1 cellular context compared by ENCODE assay signal in the genomic region with DNA sequence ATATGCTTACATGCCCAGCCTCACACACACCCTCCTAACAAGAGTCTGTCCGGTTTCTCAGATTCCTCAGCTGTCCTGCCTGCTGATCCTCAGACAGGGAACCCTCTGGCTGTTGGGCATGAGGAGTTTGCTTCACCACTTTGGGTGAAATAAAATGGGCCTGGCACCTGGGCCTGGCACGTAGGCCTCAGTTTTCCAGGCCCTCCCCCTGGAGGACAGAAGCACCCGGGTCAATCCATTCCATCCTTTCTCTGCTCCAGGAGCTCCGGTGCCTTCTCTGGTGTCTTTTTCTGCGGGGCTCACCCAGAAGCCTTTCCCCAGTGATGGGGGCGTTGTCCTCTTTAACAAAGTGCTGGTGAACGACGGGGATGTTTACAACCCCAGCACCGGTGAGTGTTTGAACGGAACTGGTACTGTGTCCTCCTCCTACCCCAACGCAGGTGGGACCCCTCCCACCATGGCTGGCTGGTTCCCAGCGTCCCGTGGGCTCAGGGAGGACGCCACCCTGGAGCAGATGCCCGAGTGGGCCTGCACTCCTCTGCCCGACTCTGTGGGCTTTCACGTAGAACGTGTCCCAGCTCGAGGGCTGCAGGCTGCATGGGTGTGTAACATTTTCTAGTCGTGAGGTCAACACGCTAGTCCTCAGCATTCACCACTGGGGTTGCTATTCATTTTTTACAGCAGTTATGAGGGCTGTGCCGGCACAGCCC.
TF ChIP-seq lines count a peak whose summit lies in the region.

No MANE protein-coding gene starts in this region.

TF ChIP-seq in SK-N-SH, 30 proteins besides CTCF, POLR2A, EP300 and RAD21 (continued from another document):
- TF ChIP-seq, protein P1, sequence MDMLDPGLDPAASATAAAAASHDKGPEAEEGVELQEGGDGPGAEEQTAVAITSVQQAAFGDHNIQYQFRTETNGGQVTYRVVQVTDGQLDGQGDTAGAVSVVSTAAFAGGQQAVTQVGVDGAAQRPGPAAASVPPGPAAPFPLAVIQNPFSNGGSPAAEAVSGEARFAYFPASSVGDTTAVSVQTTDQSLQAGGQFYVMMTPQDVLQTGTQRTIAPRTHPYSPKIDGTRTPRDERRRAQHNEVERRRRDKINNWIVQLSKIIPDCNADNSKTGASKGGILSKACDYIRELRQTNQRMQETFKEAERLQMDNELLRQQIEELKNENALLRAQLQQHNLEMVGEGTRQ (IDR thresholded peaks at IDR 0.05; ENCODE audit: borderline replicate concordance, low read depth, low read length) = no peak
- TF ChIP-seq, protein P2, sequence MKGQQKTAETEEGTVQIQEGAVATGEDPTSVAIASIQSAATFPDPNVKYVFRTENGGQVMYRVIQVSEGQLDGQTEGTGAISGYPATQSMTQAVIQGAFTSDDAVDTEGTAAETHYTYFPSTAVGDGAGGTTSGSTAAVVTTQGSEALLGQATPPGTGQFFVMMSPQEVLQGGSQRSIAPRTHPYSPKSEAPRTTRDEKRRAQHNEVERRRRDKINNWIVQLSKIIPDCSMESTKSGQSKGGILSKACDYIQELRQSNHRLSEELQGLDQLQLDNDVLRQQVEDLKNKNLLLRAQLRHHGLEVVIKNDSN (IDR thresholded peaks at IDR 0.05; ENCODE audit: borderline replicate concordance, low read depth) = no peak
- no peak for TF ChIP-seq RFX5 (IDR thresholded peaks at IDR 0.05; ENCODE audit: low read length)
- no peak for TF ChIP-seq FOXJ3 (CRISPR knock-in tag; IDR thresholded peaks at IDR 0.05)
- no peak for TF ChIP-seq POLR2AphosphoS5 (IDR thresholded peaks at IDR 0.05; ENCODE audit: low read depth, low read length)
- TF ChIP-seq, protein P3, sequence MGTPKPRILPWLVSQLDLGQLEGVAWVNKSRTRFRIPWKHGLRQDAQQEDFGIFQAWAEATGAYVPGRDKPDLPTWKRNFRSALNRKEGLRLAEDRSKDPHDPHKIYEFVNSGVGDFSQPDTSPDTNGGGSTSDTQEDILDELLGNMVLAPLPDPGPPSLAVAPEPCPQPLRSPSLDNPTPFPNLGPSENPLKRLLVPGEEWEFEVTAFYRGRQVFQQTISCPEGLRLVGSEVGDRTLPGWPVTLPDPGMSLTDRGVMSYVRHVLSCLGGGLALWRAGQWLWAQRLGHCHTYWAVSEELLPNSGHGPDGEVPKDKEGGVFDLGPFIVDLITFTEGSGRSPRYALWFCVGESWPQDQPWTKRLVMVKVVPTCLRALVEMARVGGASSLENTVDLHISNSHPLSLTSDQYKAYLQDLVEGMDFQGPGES (IDR thresholded peaks at IDR 0.05; ENCODE audit: low read depth, low read length) = no peak
- TF ChIP-seq CHD2 (IDR thresholded peaks at IDR 0.05; ENCODE audit: low read length, partially characterized antibody) = no peak
- TF ChIP-seq TAF1 (IDR thresholded peaks at IDR 0.05; ENCODE audit: borderline replicate concordance, low read depth, low read length) = no peak
- TF ChIP-seq, protein P4, sequence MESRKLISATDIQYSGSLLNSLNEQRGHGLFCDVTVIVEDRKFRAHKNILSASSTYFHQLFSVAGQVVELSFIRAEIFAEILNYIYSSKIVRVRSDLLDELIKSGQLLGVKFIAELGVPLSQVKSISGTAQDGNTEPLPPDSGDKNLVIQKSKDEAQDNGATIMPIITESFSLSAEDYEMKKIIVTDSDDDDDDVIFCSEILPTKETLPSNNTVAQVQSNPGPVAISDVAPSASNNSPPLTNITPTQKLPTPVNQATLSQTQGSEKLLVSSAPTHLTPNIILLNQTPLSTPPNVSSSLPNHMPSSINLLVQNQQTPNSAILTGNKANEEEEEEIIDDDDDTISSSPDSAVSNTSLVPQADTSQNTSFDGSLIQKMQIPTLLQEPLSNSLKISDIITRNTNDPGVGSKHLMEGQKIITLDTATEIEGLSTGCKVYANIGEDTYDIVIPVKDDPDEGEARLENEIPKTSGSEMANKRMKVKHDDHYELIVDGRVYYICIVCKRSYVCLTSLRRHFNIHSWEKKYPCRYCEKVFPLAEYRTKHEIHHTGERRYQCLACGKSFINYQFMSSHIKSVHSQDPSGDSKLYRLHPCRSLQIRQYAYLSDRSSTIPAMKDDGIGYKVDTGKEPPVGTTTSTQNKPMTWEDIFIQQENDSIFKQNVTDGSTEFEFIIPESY (IDR thresholded peaks at IDR 0.05; ENCODE audit: borderline replicate concordance, low read depth) = no peak
- TF ChIP-seq, protein P5, sequence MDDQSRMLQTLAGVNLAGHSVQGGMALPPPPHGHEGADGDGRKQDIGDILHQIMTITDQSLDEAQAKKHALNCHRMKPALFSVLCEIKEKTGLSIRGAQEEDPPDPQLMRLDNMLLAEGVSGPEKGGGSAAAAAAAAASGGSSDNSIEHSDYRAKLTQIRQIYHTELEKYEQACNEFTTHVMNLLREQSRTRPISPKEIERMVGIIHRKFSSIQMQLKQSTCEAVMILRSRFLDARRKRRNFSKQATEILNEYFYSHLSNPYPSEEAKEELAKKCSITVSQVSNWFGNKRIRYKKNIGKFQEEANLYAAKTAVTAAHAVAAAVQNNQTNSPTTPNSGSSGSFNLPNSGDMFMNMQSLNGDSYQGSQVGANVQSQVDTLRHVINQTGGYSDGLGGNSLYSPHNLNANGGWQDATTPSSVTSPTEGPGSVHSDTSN (IDR thresholded peaks at IDR 0.05) = no peak
- TF ChIP-seq MXI1 (IDR thresholded peaks at IDR 0.05; ENCODE audit: low read depth, low read length) = no peak
- TF ChIP-seq FOSL2 (IDR thresholded peaks at IDR 0.05; ENCODE audit: borderline replicate concordance, low read depth) = no peak
- no peak for TF ChIP-seq MEF2A (IDR thresholded peaks at IDR 0.05; ENCODE audit: borderline replicate concordance, low read depth)
